ENCODE assay signal across 2 cellular contexts in the genomic region with DNA sequence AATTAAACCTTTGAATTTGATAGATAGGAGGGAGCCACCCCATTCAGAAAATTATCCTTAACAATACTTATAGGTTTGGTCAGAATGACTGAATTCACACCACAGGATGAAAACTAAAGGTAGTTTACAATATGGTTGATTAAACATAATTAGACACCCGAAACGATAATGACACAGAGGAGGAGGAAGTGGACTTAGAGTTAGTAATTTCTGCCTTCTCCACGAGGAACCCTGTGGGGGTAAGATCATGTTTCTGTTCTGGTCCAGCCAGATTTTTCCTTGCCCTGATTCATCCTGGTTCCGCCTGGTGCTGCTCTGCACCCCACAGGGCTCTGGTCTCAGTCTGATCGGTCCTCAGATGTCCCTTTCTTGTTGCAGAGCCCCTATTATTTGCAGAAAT.
TF ChIP-seq lines count a peak whose summit lies in the region.

No MANE protein-coding gene starts in this region.

TF ChIP-seq in IMR-90, 13 proteins besides CTCF, POLR2A, EP300 and RAD21:
- no peak for TF ChIP-seq SMC3 (IDR thresholded peaks at IDR 0.05; ENCODE audit: low read depth, low read length)
- TF ChIP-seq, protein P1, sequence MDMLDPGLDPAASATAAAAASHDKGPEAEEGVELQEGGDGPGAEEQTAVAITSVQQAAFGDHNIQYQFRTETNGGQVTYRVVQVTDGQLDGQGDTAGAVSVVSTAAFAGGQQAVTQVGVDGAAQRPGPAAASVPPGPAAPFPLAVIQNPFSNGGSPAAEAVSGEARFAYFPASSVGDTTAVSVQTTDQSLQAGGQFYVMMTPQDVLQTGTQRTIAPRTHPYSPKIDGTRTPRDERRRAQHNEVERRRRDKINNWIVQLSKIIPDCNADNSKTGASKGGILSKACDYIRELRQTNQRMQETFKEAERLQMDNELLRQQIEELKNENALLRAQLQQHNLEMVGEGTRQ (IDR thresholded peaks at IDR 0.05; ENCODE audit: low read depth, low read length) = no peak
- no peak for TF ChIP-seq FOS (IDR thresholded peaks at IDR 0.05; ENCODE audit: low read depth, low read length)
- no peak for TF ChIP-seq RCOR1 (IDR thresholded peaks at IDR 0.05; ENCODE audit: insufficient replicate concordance, low read length)
- no peak for TF ChIP-seq RFX5 (IDR thresholded peaks at IDR 0.05; ENCODE audit: low read depth, low read length)
- no peak for TF ChIP-seq MAZ (IDR thresholded peaks at IDR 0.05; ENCODE audit: borderline replicate concordance, low read depth, low read length)
- TF ChIP-seq, protein P2, sequence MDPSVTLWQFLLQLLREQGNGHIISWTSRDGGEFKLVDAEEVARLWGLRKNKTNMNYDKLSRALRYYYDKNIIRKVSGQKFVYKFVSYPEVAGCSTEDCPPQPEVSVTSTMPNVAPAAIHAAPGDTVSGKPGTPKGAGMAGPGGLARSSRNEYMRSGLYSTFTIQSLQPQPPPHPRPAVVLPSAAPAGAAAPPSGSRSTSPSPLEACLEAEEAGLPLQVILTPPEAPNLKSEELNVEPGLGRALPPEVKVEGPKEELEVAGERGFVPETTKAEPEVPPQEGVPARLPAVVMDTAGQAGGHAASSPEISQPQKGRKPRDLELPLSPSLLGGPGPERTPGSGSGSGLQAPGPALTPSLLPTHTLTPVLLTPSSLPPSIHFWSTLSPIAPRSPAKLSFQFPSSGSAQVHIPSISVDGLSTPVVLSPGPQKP (IDR thresholded peaks at IDR 0.05; ENCODE audit: borderline replicate concordance, low read depth, low read length) = no peak
- no peak for TF ChIP-seq CEBPB (IDR thresholded peaks at IDR 0.05; ENCODE audit: low read depth, low read length)
- TF ChIP-seq MAFK (IDR thresholded peaks at IDR 0.05; ENCODE audit: low read depth, low read length) = no peak
- TF ChIP-seq CHD1 (IDR thresholded peaks at IDR 0.05; ENCODE audit: low read depth, low read length) = no peak
- no peak for TF ChIP-seq BHLHE40 (IDR thresholded peaks at IDR 0.05; ENCODE audit: low read depth, low read length)
- TF ChIP-seq NFE2L2 (IDR thresholded peaks at IDR 0.05; ENCODE audit: low read depth, low read length) = no peak
- TF ChIP-seq MXI1 (IDR thresholded peaks at IDR 0.05; ENCODE audit: borderline replicate concordance, low read depth, low read length) = no peak

TF ChIP-seq in GM12878, 131 proteins besides CTCF, POLR2A, EP300 and RAD21 (continues in another document):
- TF ChIP-seq HDAC6 (IDR thresholded peaks at IDR 0.05; ENCODE audit: unreplicated experiment) = no peak
- TF ChIP-seq, protein P3, sequence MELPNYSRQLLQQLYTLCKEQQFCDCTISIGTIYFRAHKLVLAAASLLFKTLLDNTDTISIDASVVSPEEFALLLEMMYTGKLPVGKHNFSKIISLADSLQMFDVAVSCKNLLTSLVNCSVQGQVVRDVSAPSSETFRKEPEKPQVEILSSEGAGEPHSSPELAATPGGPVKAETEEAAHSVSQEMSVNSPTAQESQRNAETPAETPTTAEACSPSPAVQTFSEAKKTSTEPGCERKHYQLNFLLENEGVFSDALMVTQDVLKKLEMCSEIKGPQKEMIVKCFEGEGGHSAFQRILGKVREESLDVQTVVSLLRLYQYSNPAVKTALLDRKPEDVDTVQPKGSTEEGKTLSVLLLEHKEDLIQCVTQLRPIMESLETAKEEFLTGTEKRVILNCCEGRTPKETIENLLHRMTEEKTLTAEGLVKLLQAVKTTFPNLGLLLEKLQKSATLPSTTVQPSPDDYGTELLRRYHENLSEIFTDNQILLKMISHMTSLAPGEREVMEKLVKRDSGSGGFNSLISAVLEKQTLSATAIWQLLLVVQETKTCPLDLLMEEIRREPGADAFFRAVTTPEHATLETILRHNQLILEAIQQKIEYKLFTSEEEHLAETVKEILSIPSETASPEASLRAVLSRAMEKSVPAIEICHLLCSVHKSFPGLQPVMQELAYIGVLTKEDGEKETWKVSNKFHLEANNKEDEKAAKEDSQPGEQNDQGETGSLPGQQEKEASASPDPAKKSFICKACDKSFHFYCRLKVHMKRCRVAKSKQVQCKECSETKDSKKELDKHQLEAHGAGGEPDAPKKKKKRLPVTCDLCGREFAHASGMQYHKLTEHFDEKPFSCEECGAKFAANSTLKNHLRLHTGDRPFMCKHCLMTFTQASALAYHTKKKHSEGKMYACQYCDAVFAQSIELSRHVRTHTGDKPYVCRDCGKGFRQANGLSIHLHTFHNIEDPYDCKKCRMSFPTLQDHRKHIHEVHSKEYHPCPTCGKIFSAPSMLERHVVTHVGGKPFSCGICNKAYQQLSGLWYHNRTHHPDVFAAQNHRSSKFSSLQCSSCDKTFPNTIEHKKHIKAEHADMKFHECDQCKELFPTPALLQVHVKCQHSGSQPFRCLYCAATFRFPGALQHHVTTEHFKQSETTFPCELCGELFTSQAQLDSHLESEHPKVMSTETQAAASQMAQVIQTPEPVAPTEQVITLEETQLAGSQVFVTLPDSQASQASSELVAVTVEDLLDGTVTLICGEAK (IDR thresholded peaks at IDR 0.05; ENCODE audit: borderline replicate concordance) = no peak
- TF ChIP-seq, protein P4, sequence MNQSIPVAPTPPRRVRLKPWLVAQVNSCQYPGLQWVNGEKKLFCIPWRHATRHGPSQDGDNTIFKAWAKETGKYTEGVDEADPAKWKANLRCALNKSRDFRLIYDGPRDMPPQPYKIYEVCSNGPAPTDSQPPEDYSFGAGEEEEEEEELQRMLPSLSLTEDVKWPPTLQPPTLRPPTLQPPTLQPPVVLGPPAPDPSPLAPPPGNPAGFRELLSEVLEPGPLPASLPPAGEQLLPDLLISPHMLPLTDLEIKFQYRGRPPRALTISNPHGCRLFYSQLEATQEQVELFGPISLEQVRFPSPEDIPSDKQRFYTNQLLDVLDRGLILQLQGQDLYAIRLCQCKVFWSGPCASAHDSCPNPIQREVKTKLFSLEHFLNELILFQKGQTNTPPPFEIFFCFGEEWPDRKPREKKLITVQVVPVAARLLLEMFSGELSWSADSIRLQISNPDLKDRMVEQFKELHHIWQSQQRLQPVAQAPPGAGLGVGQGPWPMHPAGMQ (IDR thresholded peaks at IDR 0.05; ENCODE audit: borderline replicate concordance) = no peak
- TF ChIP-seq IKZF1 (conservative IDR thresholded peaks at IDR 0.05) = peak; percentile 40; the same call in 1 of the 2 replicates
- TF ChIP-seq, protein P5, sequence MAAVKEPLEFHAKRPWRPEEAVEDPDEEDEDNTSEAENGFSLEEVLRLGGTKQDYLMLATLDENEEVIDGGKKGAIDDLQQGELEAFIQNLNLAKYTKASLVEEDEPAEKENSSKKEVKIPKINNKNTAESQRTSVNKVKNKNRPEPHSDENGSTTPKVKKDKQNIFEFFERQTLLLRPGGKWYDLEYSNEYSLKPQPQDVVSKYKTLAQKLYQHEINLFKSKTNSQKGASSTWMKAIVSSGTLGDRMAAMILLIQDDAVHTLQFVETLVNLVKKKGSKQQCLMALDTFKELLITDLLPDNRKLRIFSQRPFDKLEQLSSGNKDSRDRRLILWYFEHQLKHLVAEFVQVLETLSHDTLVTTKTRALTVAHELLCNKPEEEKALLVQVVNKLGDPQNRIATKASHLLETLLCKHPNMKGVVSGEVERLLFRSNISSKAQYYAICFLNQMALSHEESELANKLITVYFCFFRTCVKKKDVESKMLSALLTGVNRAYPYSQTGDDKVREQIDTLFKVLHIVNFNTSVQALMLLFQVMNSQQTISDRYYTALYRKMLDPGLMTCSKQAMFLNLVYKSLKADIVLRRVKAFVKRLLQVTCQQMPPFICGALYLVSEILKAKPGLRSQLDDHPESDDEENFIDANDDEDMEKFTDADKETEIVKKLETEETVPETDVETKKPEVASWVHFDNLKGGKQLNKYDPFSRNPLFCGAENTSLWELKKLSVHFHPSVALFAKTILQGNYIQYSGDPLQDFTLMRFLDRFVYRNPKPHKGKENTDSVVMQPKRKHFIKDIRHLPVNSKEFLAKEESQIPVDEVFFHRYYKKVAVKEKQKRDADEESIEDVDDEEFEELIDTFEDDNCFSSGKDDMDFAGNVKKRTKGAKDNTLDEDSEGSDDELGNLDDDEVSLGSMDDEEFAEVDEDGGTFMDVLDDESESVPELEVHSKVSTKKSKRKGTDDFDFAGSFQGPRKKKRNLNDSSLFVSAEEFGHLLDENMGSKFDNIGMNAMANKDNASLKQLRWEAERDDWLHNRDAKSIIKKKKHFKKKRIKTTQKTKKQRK (IDR thresholded peaks at IDR 0.05; ENCODE audit: low read depth, low read length) = no peak
- TF ChIP-seq, protein P6, sequence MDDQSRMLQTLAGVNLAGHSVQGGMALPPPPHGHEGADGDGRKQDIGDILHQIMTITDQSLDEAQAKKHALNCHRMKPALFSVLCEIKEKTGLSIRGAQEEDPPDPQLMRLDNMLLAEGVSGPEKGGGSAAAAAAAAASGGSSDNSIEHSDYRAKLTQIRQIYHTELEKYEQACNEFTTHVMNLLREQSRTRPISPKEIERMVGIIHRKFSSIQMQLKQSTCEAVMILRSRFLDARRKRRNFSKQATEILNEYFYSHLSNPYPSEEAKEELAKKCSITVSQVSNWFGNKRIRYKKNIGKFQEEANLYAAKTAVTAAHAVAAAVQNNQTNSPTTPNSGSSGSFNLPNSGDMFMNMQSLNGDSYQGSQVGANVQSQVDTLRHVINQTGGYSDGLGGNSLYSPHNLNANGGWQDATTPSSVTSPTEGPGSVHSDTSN (IDR thresholded peaks at IDR 0.05; ENCODE audit: insufficient replicate concordance, low read depth, low read length) = no peak
- TF ChIP-seq SREBF2 (IDR thresholded peaks at IDR 0.05; ENCODE audit: low read length) = no peak
- 0 out of 2 replicates have a peak, but pooled peaks have one; percentile 36 for TF ChIP-seq DPF2 (IDR thresholded peaks at IDR 0.05)
- no peak for TF ChIP-seq SUZ12 (IDR thresholded peaks at IDR 0.05; ENCODE audit: unreplicated experiment)
- TF ChIP-seq PAX8 (IDR thresholded peaks at IDR 0.05) = no peak
- TF ChIP-seq, protein P7, sequence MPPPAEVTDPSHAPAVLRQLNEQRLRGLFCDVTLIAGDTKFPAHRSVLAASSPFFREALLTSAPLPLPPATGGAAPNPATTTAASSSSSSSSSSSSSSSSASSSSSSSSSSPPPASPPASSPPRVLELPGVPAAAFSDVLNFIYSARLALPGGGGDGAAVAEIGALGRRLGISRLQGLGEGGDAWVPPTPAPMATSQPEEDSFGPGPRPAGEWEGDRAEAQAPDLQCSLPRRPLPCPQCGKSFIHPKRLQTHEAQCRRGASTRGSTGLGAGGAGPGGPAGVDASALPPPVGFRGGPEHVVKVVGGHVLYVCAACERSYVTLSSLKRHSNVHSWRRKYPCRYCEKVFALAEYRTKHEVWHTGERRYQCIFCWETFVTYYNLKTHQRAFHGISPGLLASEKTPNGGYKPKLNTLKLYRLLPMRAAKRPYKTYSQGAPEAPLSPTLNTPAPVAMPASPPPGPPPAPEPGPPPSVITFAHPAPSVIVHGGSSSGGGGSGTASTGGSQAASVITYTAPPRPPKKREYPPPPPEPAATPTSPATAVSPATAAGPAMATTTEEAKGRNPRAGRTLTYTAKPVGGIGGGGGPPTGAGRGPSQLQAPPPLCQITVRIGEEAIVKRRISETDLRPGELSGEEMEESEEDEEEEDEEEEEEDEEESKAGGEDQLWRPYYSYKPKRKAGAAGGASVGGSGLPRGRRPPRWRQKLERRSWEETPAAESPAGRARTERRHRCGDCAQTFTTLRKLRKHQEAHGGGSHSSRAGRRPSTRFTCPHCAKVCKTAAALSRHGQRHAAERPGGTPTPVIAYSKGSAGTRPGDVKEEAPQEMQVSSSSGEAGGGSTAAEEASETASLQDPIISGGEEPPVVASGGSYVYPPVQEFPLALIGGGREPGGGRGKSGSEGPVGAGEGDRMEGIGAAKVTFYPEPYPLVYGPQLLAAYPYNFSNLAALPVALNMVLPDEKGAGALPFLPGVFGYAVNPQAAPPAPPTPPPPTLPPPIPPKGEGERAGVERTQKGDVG (CRISPR knock-in tag; IDR thresholded peaks at IDR 0.05) = no peak
- TF ChIP-seq TARDBP (IDR thresholded peaks at IDR 0.05; ENCODE audit: borderline replicate concordance) = no peak
- peak; percentile 77 for TF ChIP-seq MTA2 (IDR thresholded peaks at IDR 0.05; ENCODE audit: low read depth)
- peak; percentile 47; the same call in 1 of the 2 replicates for TF ChIP-seq SPI1 (IDR thresholded peaks at IDR 0.05; ENCODE audit: borderline replicate concordance, insufficient read depth, low read depth, low read length)
- TF ChIP-seq ZNF384 (IDR thresholded peaks at IDR 0.05; ENCODE audit: borderline replicate concordance, low read depth, low read length) = no peak
- TF ChIP-seq ZNF274 (IDR thresholded peaks at IDR 0.05; ENCODE audit: insufficient read depth, insufficient read length) = no peak
- TF ChIP-seq, protein P8, sequence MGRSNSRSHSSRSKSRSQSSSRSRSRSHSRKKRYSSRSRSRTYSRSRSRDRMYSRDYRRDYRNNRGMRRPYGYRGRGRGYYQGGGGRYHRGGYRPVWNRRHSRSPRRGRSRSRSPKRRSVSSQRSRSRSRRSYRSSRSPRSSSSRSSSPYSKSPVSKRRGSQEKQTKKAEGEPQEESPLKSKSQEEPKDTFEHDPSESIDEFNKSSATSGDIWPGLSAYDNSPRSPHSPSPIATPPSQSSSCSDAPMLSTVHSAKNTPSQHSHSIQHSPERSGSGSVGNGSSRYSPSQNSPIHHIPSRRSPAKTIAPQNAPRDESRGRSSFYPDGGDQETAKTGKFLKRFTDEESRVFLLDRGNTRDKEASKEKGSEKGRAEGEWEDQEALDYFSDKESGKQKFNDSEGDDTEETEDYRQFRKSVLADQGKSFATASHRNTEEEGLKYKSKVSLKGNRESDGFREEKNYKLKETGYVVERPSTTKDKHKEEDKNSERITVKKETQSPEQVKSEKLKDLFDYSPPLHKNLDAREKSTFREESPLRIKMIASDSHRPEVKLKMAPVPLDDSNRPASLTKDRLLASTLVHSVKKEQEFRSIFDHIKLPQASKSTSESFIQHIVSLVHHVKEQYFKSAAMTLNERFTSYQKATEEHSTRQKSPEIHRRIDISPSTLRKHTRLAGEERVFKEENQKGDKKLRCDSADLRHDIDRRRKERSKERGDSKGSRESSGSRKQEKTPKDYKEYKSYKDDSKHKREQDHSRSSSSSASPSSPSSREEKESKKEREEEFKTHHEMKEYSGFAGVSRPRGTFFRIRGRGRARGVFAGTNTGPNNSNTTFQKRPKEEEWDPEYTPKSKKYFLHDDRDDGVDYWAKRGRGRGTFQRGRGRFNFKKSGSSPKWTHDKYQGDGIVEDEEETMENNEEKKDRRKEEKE (IDR thresholded peaks at IDR 0.05) = no peak
- TF ChIP-seq NR2F1 (conservative IDR thresholded peaks at IDR 0.05) = no peak
